ENCODE assay signal across 10 cellular contexts in genomic region chr1:27572679-27573426, GRCh38. TPM values are rescaled to one million over a fixed set of nuclear protein-coding genes. Genes with fewer than 3 reads are reported as not detected.
A peak's percentile ranks its signal among the peaks of the same experiment; 100 is the strongest.
DNase-seq lines count a peak whose midpoint lies in the region; ATAC-seq lines count a peak whose summit lies in the region.
"Had no signal": no experiment of that assay in that cellular context is flagged by ENCODE, and none has a peak within 500 bp of the region (broad histone marks: within the 10 kb centered on the region; RNA-seq: fewer than 3 reads in every experiment).

No MANE protein-coding gene starts in this region.

- peaks cover 0 to 23% (median 0%) of the 10 kb centered on the region in 5 donors for H3K27me3 Mint-ChIP-seq in naive thymus-derived CD4-positive, alpha-beta T cell

- H3K4me1 ChIP-seq in endocrine pancreas (ENCODE audit: control insufficient read depth, insufficient read depth, low read length), result peaks cover 2% of the 10 kb centered on the region
- H3K4me1 ChIP-seq in naive thymus-derived CD4-positive, alpha-beta T cell (ENCODE audit: control insufficient read depth in 2 of 2, insufficient read depth in 2 of 2, low read length in 2 of 2), result peaks cover 6 to 10% of the 10 kb centered on the region in 2 donors
- no peaks in the 10 kb centered on the region for H3K4me1 ChIP-seq in urinary bladder (ENCODE audit: insufficient read depth)

- H3K9me3 Mint-ChIP-seq in naive thymus-derived CD4-positive, alpha-beta T cell, result no peaks in the 10 kb centered on the region

- no peak overlapping the region for H3K4me3 ChIP-seq in endocrine pancreas (ENCODE audit: control insufficient read depth, insufficient read depth, low read length)
- H3K4me3 ChIP-seq in naive thymus-derived CD4-positive, alpha-beta T cell (ENCODE audit: low read length), result no peak overlapping the region
- no peak overlapping the region for H3K4me3 ChIP-seq in urinary bladder (ENCODE audit: low read depth, low read length)

- peak overlapping the region in 6 of 9 donors; percentile 55 to 86 (median 76) for H3K27ac Mint-ChIP-seq in naive thymus-derived CD4-positive, alpha-beta T cell

- H3K9me3 ChIP-seq in endocrine pancreas (ENCODE audit: control insufficient read depth, low read length), result no peaks in the 10 kb centered on the region
- H3K9me3 ChIP-seq in naive thymus-derived CD4-positive, alpha-beta T cell (ENCODE audit: control insufficient read depth in 2 of 3, low read length in 3 of 3), result no peaks in the 10 kb centered on the region

- WGBS in urinary bladder, result 52% methylated on average over 14 of the region's 14 CpGs

- peaks cover 18 to 64% (median 55%) of the 10 kb centered on the region in 7 donors for H3K4me1 Mint-ChIP-seq in naive thymus-derived CD4-positive, alpha-beta T cell

- H3K27me3 ChIP-seq in endocrine pancreas (ENCODE audit: control insufficient read depth, insufficient read depth, low read length), result no peaks in the 10 kb centered on the region
- H3K27me3 ChIP-seq in naive thymus-derived CD4-positive, alpha-beta T cell (ENCODE audit: control insufficient read depth in 2 of 2, insufficient read depth in 2 of 2, low read length in 2 of 2), result no peaks in the 10 kb centered on the region

- no peaks in the 10 kb centered on the region for H3K36me3 ChIP-seq in endocrine pancreas (ENCODE audit: control insufficient read depth, insufficient read depth, low read length)
- H3K36me3 ChIP-seq in naive thymus-derived CD4-positive, alpha-beta T cell (ENCODE audit: control insufficient read depth in 2 of 3, insufficient read depth in 3 of 3, low read length in 3 of 3), result no peaks in the 10 kb centered on the region
- H3K36me3 ChIP-seq in urinary bladder (ENCODE audit: insufficient read depth), result no peaks in the 10 kb centered on the region

- peak overlapping the region in 1 of 10 donors; percentile 3 for H3K4me3 Mint-ChIP-seq in naive thymus-derived CD4-positive, alpha-beta T cell

- CTCF ChIA-PET in naive thymus-derived CD4-positive, alpha-beta T cell (lab: Charles Lee), result interaction anchor here (1.5 to 1.9 kb wide), 2 partner anchors 16 to 90 kb away, joined by 4 read pairs; no protein-coding TSS in a partner anchor

- H3K27ac ChIP-seq in naive thymus-derived CD4-positive, alpha-beta T cell (ENCODE audit: low read depth, low read length), result no peak overlapping the region
- peak overlapping the region; percentile 48 for H3K27ac ChIP-seq in urinary bladder (ENCODE audit: low read depth)

- POLR2A ChIA-PET in naive thymus-derived CD4-positive, alpha-beta T cell (lab: Charles Lee), result interaction anchor here (0.6 kb wide), 2 partner anchors 113 to 218 kb away, joined by 3 to 4 read pairs; no protein-coding TSS in a partner anchor

- ATAC-seq in Right ventricle myocardium superior (ENCODE audit: poor library complexity), result no peak
- no peak for ATAC-seq in left cardiac atrium
- no peak for ATAC-seq in naive thymus-derived CD4-positive, alpha-beta T cell
- ATAC-seq in activated CD4-positive, CD25-positive, alpha-beta regulatory T cell treated with anti-CD3 and anti-CD28 coated beads, Interleukin-2, amount 50 U/mL, for 24 hours, result no peak

- H3K36me3 Mint-ChIP-seq in naive thymus-derived CD4-positive, alpha-beta T cell, result peaks cover 0 to 5% (median 0%) of the 10 kb centered on the region in 5 donors

- DNase-seq in Right ventricle myocardium superior (peak; percentile 58), left cardiac atrium (no peak), cerebellum (ENCODE audit: low spot score) (no peak), HT-29 (ENCODE audit: low spot score) (no peak)
- DNase-seq in naive thymus-derived CD4-positive, alpha-beta T cell, result no peak
- DNase-seq: NCI-H524; stimulated activated CD4-positive, alpha-beta T cell treated with anti-CD3 and anti-CD28 coated beads, Interleukin-1b, Interleukin-23, amount 100 ng/mL, for 48 hours had no signal

- intact Hi-C loops in Right ventricle myocardium superior (cut with DNase I) (loop anchor here (2.0 kb wide), 1 partner anchor 30 kb away; no protein-coding TSS in a partner anchor), left cardiac atrium (cut with DNase I) (no loop called here)
- intact Hi-C loops in naive thymus-derived CD4-positive, alpha-beta T cell (cut with micrococcal nuclease), result no loop called here

- peak overlapping the region; percentile 54 for H3K9ac ChIP-seq in endocrine pancreas (ENCODE audit: control insufficient read depth, insufficient read depth, low read length)

RNA-seq across cellular contexts. Expression of gene AHDC1, which starts 31.1 kb away (rescaled TPM):
- total RNA-seq in Right ventricle myocardium superior (47.4 TPM), left cardiac atrium (10 to 100 TPM; 37.6 to 39.1 TPM), urinary bladder (19.0 TPM), cerebellum (26.5 TPM)
- total RNA-seq in naive thymus-derived CD4-positive, alpha-beta T cell, result 10 to 100 TPM; 18.4 to 38.8 (median 21.3) TPM
- polyA plus RNA-seq in naive thymus-derived CD4-positive, alpha-beta T cell, result 1 to 10 TPM in 1 of 2 donors, under 1 TPM in 1; 0.90 to 2.0 TPM
- 44.8 TPM for polyA plus RNA-seq in urinary bladder
- 12.2 and 20.4 TPM in 2 replicates for total RNA-seq in HT-29 (2014; rRNA removed; shearing (Covaris generic))
